Comparison of ENCODE assay signal across 12 cellular contexts in the genomic region with DNA sequence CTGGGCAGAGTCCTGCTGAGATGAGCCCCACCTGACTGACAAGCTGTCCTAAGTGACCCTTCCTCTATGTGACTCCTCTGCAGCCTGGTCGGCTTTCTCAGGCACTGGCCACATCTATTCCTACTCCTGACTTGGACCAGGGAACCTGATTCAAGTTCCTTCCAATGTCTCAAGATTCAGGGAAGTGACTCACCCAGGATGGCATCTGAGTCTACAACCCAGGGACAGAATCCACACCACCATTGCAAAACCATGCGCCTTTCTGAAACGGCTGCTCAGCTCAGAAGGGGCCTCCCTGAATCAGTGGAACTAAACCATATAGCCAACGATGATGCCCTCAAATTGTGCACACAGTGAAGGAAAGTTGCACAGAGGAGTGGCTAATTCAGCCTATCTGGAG.
DNase-seq lines count a peak whose midpoint lies in the region; ATAC-seq and TF ChIP-seq lines count a peak whose summit lies in the region.
"Had no signal": no experiment of that assay in that cellular context is flagged by ENCODE, and none has a peak within 500 bp of the region (broad histone marks: within the 10 kb centered on the region; RNA-seq: fewer than 3 reads in every experiment).

No MANE protein-coding gene starts in this region.

- POLR2A ChIA-PET in CD4-positive, alpha-beta memory T cell (lab: Charles Lee; ENCODE audit: partially characterized antibody), result no interaction called here

- H3K27me3 ChIP-seq in HL-60 (ENCODE audit: insufficient read depth, poor library complexity, severe bottlenecking), result no peaks in the 10 kb centered on the region
- H3K27me3 ChIP-seq in SJSA1 (replicated peaks), result no peaks in the 10 kb centered on the region
- H3K27me3 ChIP-seq in thoracic aorta (replicated peaks; ENCODE audit: insufficient read depth), result no peaks in the 10 kb centered on the region
- H3K27me3 ChIP-seq in CD4-positive, alpha-beta memory T cell (ENCODE audit: insufficient read depth, low read length), result no peaks in the 10 kb centered on the region

- H3K4me3 ChIP-seq in HL-60 (replicated peaks; ENCODE audit: insufficient read depth, low read length) (no peak overlapping the region), SJSA1 (no peak overlapping the region), fibroblast of pulmonary artery (replicated peaks; ENCODE audit: low read depth, low read length) (no peak overlapping the region), thoracic aorta (no peak overlapping the region)
- H3K4me3 ChIP-seq in CD4-positive, alpha-beta memory T cell (ENCODE audit: low read length in 2 of 2), result no peak overlapping the region

- H3K27ac ChIP-seq in HL-60 (replicated peaks) (peak overlapping the region; percentile 26; the same call in 1 of the 2 replicates), SJSA1 (0 out of 2 replicates have a peak overlapping the region, but pooled peaks have one; percentile 23), thoracic aorta (peak overlapping the region; percentile 56 to 73)
- H3K27ac ChIP-seq in CD4-positive, alpha-beta memory T cell (ENCODE audit: low read depth, low read length), result no peak overlapping the region

- intact Hi-C loops in activated CD4-positive, alpha-beta T cell treated with anti-CD3 and anti-CD28 coated beads, Interleukin-2, amount 10 ng/mL, durations not matched to agents 24 days and 14 days (cut with micrococcal nuclease), result no loop called here
- intact Hi-C loops in CD4-positive, alpha-beta memory T cell (cut with micrococcal nuclease), result no loop called here

- ATAC-seq in thoracic aorta (ENCODE audit: insufficient number of reproducible peaks, low FRiP score, low read depth), result peak; percentile 83
- ATAC-seq in HG03378 (IDR thresholded peaks at IDR 0.05; ENCODE audit: unreplicated experiment), result no peak
- ATAC-seq: natural killer cell treated with Interleukin-12 subunit alpha and Interleukin-12 subunit beta and Interleukin-15 and Interleukin-18, amount 100 ng/mL, for 72 hours had no signal

- H3K4me1 ChIP-seq in SJSA1 (replicated peaks) (peaks cover 21% of the 10 kb centered on the region), thoracic aorta (ENCODE audit: control insufficient read depth in 1 of 2, low read depth in 2 of 2) (peaks cover 17 to 51% of the 10 kb centered on the region in 2 donors)
- no peaks in the 10 kb centered on the region for H3K4me1 ChIP-seq in CD4-positive, alpha-beta memory T cell (ENCODE audit: insufficient read depth, low read length)

- CTCF ChIA-PET in CD4-positive, alpha-beta memory T cell (lab: Charles Lee; ENCODE audit: partially characterized antibody), result interaction anchor here (1.3 kb wide), 1 partner anchor 9 kb away, joined by 3 read pairs; no protein-coding TSS in a partner anchor

- H3K27me3 Mint-ChIP-seq in activated CD4-positive, alpha-beta T cell treated with anti-CD3 and anti-CD28 coated beads, Interleukin-2, amount 10 ng/mL, durations not matched to agents 24 days and 14 days, result peaks cover 9% of the 10 kb centered on the region
- peaks cover 2 to 23% of the 10 kb centered on the region in 2 donors for H3K27me3 Mint-ChIP-seq in CD4-positive, alpha-beta memory T cell

- H3K36me3 Mint-ChIP-seq in activated CD4-positive, alpha-beta T cell treated with anti-CD3 and anti-CD28 coated beads, Interleukin-2, amount 10 ng/mL, durations not matched to agents 24 days and 14 days (ENCODE audit: low read depth), result no peaks in the 10 kb centered on the region
- H3K36me3 Mint-ChIP-seq in CD4-positive, alpha-beta memory T cell, result no peaks in the 10 kb centered on the region
- H3K36me3 Mint-ChIP-seq: natural killer cell treated with Interleukin-12 subunit alpha and Interleukin-12 subunit beta and Interleukin-15 and Interleukin-18, amount 100 ng/mL, for 72 hours had no signal

- peaks cover 11% of the 10 kb centered on the region for H3K4me1 Mint-ChIP-seq in activated CD4-positive, alpha-beta T cell treated with anti-CD3 and anti-CD28 coated beads, Interleukin-2, amount 10 ng/mL, durations not matched to agents 24 days and 14 days
- peaks cover 0 to 3% (median 1%) of the 10 kb centered on the region in 4 donors for H3K4me1 Mint-ChIP-seq in CD4-positive, alpha-beta memory T cell

- no peak for TF ChIP-seq CTCF in HL-60 (IDR thresholded peaks at IDR 0.05; ENCODE audit: insufficient read depth, low read length)
- TF ChIP-seq CTCF in fibroblast of pulmonary artery (IDR thresholded peaks at IDR 0.05; ENCODE audit: low read length, missing control alignments), result no peak
- no peak for TF ChIP-seq CTCF in thoracic aorta (IDR thresholded peaks at IDR 0.05)

- no peak overlapping the region for H3K27ac Mint-ChIP-seq in activated CD4-positive, alpha-beta T cell treated with anti-CD3 and anti-CD28 coated beads, Interleukin-2, amount 10 ng/mL, durations not matched to agents 24 days and 14 days
- H3K27ac Mint-ChIP-seq in CD4-positive, alpha-beta memory T cell, result no peak overlapping the region
- H3K27ac Mint-ChIP-seq: natural killer cell treated with Interleukin-12 subunit alpha and Interleukin-12 subunit beta and Interleukin-15 and Interleukin-18, amount 100 ng/mL, for 72 hours had no signal

- H3K9me3 ChIP-seq in SJSA1 (replicated peaks) (no peaks in the 10 kb centered on the region), thoracic aorta (no peaks in the 10 kb centered on the region)
- H3K9me3 ChIP-seq in CD4-positive, alpha-beta memory T cell (ENCODE audit: control insufficient read depth in 1 of 2, low read length in 2 of 2), result no peaks in the 10 kb centered on the region

- peak; percentile 50 to 87 for DNase-seq in HL-60 (ENCODE audit: low read depth in 1 of 2, low spot score in 1 of 2)
- DNase-seq in SJSA1 (ENCODE audit: low read depth in 1 of 2, low spot score in 2 of 2), result peak; percentile 44 to 60
- peak; percentile 38 for DNase-seq in fibroblast of pulmonary artery (ENCODE audit: low read depth)
- DNase-seq in thoracic aorta (ENCODE audit: low spot score), result no peak
- DNase-seq in activated CD4-positive, alpha-beta T cell treated with anti-CD3 and anti-CD28 coated beads, Interleukin-2, amount 10 ng/mL, durations not matched to agents 24 days and 14 days, result no peak
- no peak for DNase-seq in activated naive CD4-positive, alpha-beta T cell treated with anti-CD3 and anti-CD28 coated beads, Interleukin-2, amount 50 U/mL, for 16 hours
- no peak for DNase-seq in CD4-positive, alpha-beta memory T cell
- DNase-seq: Karpas-422, NCI-H526 treated with DMSO at 0.1 percent for 48 hours, T-helper 2 cell had no signal

- H3K9me3 Mint-ChIP-seq in activated CD4-positive, alpha-beta T cell treated with anti-CD3 and anti-CD28 coated beads, Interleukin-2, amount 10 ng/mL, durations not matched to agents 24 days and 14 days, result no peaks in the 10 kb centered on the region
- H3K9me3 Mint-ChIP-seq in CD4-positive, alpha-beta memory T cell, result no peaks in the 10 kb centered on the region
- H3K9me3 Mint-ChIP-seq: natural killer cell treated with Interleukin-12 subunit alpha and Interleukin-12 subunit beta and Interleukin-15 and Interleukin-18, amount 100 ng/mL, for 72 hours had no signal

- H3K4me3 Mint-ChIP-seq in activated CD4-positive, alpha-beta T cell treated with anti-CD3 and anti-CD28 coated beads, Interleukin-2, amount 10 ng/mL, durations not matched to agents 24 days and 14 days, result no peak overlapping the region
- H3K4me3 Mint-ChIP-seq in CD4-positive, alpha-beta memory T cell, result no peak overlapping the region
- H3K4me3 Mint-ChIP-seq: natural killer cell treated with Interleukin-12 subunit alpha and Interleukin-12 subunit beta and Interleukin-15 and Interleukin-18, amount 100 ng/mL, for 72 hours had no signal

- no peaks in the 10 kb centered on the region for H3K36me3 ChIP-seq in SJSA1
- no peaks in the 10 kb centered on the region for H3K36me3 ChIP-seq in thoracic aorta
- no peaks in the 10 kb centered on the region for H3K36me3 ChIP-seq in CD4-positive, alpha-beta memory T cell (ENCODE audit: insufficient read depth, low read length)

Comparison
In these comparisons a context has a peak if more than half of its experiments do, and no peak if none do; other contexts are left out.
1. DNase-seq: peak in HL-60 (2 of 2), SJSA1 (2 of 2) and fibroblast of pulmonary artery (single experiment); none in thoracic aorta (single experiment), activated CD4-positive, alpha-beta T cell treated with anti-CD3 and anti-CD28 coated beads, Interleukin-2, amount 10 ng/mL, durations not matched to agents 24 days and 14 days (single experiment), activated naive CD4-positive, alpha-beta T cell treated with anti-CD3 and anti-CD28 coated beads, Interleukin-2, amount 50 U/mL, for 16 hours (single experiment) and CD4-positive, alpha-beta memory T cell (0 of 5).